In the genomic region with DNA sequence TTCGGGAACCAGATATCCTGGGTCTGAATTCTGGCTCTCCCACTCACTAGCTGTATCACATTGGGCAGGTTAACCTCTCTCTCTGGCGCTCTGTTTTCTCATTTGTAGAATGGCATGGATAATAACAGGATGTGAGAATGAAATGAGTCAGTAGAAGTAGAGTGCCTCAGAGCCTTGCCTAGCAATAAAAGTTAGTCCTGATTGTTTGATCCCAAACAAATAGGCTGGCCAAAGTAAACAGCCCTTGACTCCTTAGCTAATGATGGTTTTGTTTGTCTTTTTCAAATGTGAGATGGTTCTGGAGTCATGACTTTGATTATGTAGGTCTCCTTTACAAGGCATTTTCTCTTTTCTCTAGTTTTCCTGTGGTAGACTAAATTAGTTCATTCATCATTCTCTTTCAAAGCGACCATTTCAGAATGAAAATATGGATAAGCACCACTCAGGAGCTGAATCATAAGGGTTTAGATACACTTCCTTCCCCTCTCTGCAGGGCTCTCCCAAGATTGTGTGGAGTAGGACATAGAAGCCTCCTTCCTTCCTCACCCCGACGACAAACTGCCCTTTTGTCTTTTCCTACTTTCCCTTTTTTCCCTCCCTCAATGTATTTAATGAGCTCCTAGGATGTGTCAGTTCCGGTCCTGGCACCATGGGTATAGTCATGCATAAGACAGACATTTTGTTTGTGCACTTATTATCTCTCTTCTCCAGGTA, we compare ENCODE assay signal across 9 cellular contexts. TPM values are rescaled to one million over a fixed set of nuclear protein-coding genes. Genes with fewer than 3 reads are reported as not detected.
A peak's percentile ranks its signal among the peaks of the same experiment; 100 is the strongest.
DNase-seq lines count a peak whose midpoint lies in the region; ATAC-seq, FAIRE-seq and TF ChIP-seq lines count a peak whose summit lies in the region.
"Had no signal": no experiment of that assay in that cellular context is flagged by ENCODE, and none has a peak within 500 bp of the region (broad histone marks: within the 10 kb centered on the region; RNA-seq: fewer than 3 reads in every experiment).

No MANE protein-coding gene starts in this region.

- WGBS in small intestine, 3 donors, result 40 to 63% (median 46%) methylated on average over 6 of the region's 6 CpGs

- H3K27me3 Mint-ChIP-seq in activated CD4-positive, alpha-beta T cell treated with anti-CD3 and anti-CD28 coated beads, Interleukin-2, amount 10 ng/mL, durations not matched to agents 24 days and 14 days, result no peaks in the 10 kb centered on the region
- no peaks in the 10 kb centered on the region for H3K27me3 Mint-ChIP-seq in effector memory CD8-positive, alpha-beta T cell

- no peak overlapping the region for H3K4me3 Mint-ChIP-seq in activated CD4-positive, alpha-beta T cell treated with anti-CD3 and anti-CD28 coated beads, Interleukin-2, amount 10 ng/mL, durations not matched to agents 24 days and 14 days
- H3K4me3 Mint-ChIP-seq in effector memory CD8-positive, alpha-beta T cell, result no peak overlapping the region
- H3K4me3 Mint-ChIP-seq: neural crest cell had no signal

- H3K4me1 ChIP-seq in PC-3 (ENCODE audit: insufficient read depth, low read length) (peaks cover 45% of the 10 kb centered on the region), small intestine (ENCODE audit: control insufficient read depth in 2 of 2, insufficient read depth in 1 of 2, low read depth in 1 of 2, low read length in 1 of 2) (peaks cover 0 to 15% of the 10 kb centered on the region in 2 donors)

- peak overlapping the region; percentile 81 for H3K27ac Mint-ChIP-seq in activated CD4-positive, alpha-beta T cell treated with anti-CD3 and anti-CD28 coated beads, Interleukin-2, amount 10 ng/mL, durations not matched to agents 24 days and 14 days
- H3K27ac Mint-ChIP-seq in effector memory CD8-positive, alpha-beta T cell, result peak overlapping the region; percentile 75 to 89

- CTCF ChIA-PET in PC-3 (lab: Charles Lee), result interaction anchor here (1.0 to 1.2 kb wide), 2 partner anchors 15 to 18 kb away, joined by 4 to 9 read pairs; no protein-coding TSS in a partner anchor

- peaks cover 16% of the 10 kb centered on the region; the same call in 1 of the 2 replicates for H3K36me3 ChIP-seq in PC-3 (ENCODE audit: low read depth, low read length)
- peaks cover 11 to 12% of the 10 kb centered on the region in 2 donors for H3K36me3 ChIP-seq in small intestine (ENCODE audit: control insufficient read depth in 2 of 2, insufficient read depth in 2 of 2, low read length in 2 of 2)

- TSS peak; percentile 81 for BruUV-seq in PC-3 (replicated peaks; lab: Mats Ljungman, UMichigan)

- POLR2A ChIA-PET in PC-3 (lab: Charles Lee; ENCODE audit: unreplicated experiment), result interaction anchor here (0.6 to 1.4 kb wide), 4 partner anchors 12 to 853 kb away, joined by 3 to 7 read pairs (median 6); no protein-coding TSS in a partner anchor

- no peak for FAIRE-seq in small intestine (lab: Jason Lieb, UNC)

- H3K9me2 ChIP-seq in PC-3 (replicated peaks; ENCODE audit: low read length), result no peaks in the 10 kb centered on the region

- H3K4me1 Mint-ChIP-seq in activated CD4-positive, alpha-beta T cell treated with anti-CD3 and anti-CD28 coated beads, Interleukin-2, amount 10 ng/mL, durations not matched to agents 24 days and 14 days, result peaks cover 54% of the 10 kb centered on the region
- peaks cover 55 to 76% of the 10 kb centered on the region in 2 donors for H3K4me1 Mint-ChIP-seq in effector memory CD8-positive, alpha-beta T cell (ENCODE audit: low read depth in 2 of 2)

- H3K27ac ChIP-seq in PC-3 (ENCODE audit: low read length) (peak overlapping the region; percentile 98), small intestine (ENCODE audit: low read depth in 1 of 2, low read length in 1 of 2) (peak overlapping the region in 1 of 2 donors; percentile 57)

- intact Hi-C loops in activated CD4-positive, alpha-beta T cell treated with anti-CD3 and anti-CD28 coated beads, Interleukin-2, amount 10 ng/mL, durations not matched to agents 24 days and 14 days (cut with micrococcal nuclease), result loop anchor here (2.0 kb wide), 1 partner anchor 19 kb away; no protein-coding TSS in a partner anchor
- intact Hi-C loops in PC-3 (cut with micrococcal nuclease), result loop anchor here (1.0 kb wide), 2 partner anchors 28 to 48 kb away; no protein-coding TSS in a partner anchor

- H3K27me3 ChIP-seq in PC-3 (ENCODE audit: low read length) (no peaks in the 10 kb centered on the region), small intestine (ENCODE audit: control insufficient read depth in 2 of 2, insufficient read depth in 2 of 2, low read length in 2 of 2) (no peaks in the 10 kb centered on the region)

- DNase-seq in activated CD4-positive, alpha-beta T cell treated with anti-CD3 and anti-CD28 coated beads, Interleukin-2, amount 10 ng/mL, durations not matched to agents 24 days and 14 days, result no peak
- no peak for DNase-seq in activated CD4-positive, alpha-beta T cell treated with anti-CD3 and anti-CD28 coated beads, Interleukin-2, amount 50 U/mL, for 4 hours
- DNase-seq in PC-3, result peak; percentile 88
- no peak for DNase-seq in effector memory CD8-positive, alpha-beta T cell
- DNase-seq in small intestine, result peak; percentile 44
- DNase-seq in NCI-H2227 treated with DMSO at 0.1 percent for 48 hours (lab: John Stamatoyannopoulos, UW), result no peak

- H4K20me1 ChIP-seq in PC-3 (ENCODE audit: low read length), result no peaks in the 10 kb centered on the region

- H3K36me3 Mint-ChIP-seq in activated CD4-positive, alpha-beta T cell treated with anti-CD3 and anti-CD28 coated beads, Interleukin-2, amount 10 ng/mL, durations not matched to agents 24 days and 14 days (ENCODE audit: low read depth), result peaks cover 77% of the 10 kb centered on the region
- H3K36me3 Mint-ChIP-seq in effector memory CD8-positive, alpha-beta T cell (ENCODE audit: insufficient read depth), result peaks cover 27% of the 10 kb centered on the region

- H2AFZ ChIP-seq in PC-3 (ENCODE audit: low read length), result no peak overlapping the region

- peak overlapping the region; percentile 72 for H3K9ac ChIP-seq in PC-3 (ENCODE audit: low read length)

- H3F3A ChIP-seq in PC-3 (ENCODE audit: low read length, unreplicated experiment), result peaks cover 14% of the 10 kb centered on the region

- no peaks in the 10 kb centered on the region for H3K79me2 ChIP-seq in PC-3 (ENCODE audit: low read length)

- peak overlapping the region; percentile 30; the same call in 1 of the 2 replicates for H3K4me3 ChIP-seq in PC-3 (ENCODE audit: low read length)
- no peak overlapping the region for H3K4me3 ChIP-seq in small intestine (ENCODE audit: low read depth in 1 of 2, low read length in 2 of 2)

- peak overlapping the region; percentile 72 for H3K4me2 ChIP-seq in PC-3 (ENCODE audit: low read length)

- no peak for TF ChIP-seq CTCF in PC-3 (conservative IDR thresholded peaks at IDR 0.05; ENCODE audit: low read depth, low read length)

- ATAC-seq in PC-3 (peak; percentile 92), GM19328 (IDR thresholded peaks at IDR 0.05; ENCODE audit: unreplicated experiment) (no peak), HG03025 (IDR thresholded peaks at IDR 0.05; ENCODE audit: low FRiP score, unreplicated experiment) (no peak)
- ATAC-seq in effector memory CD8-positive, alpha-beta T cell (replicated peaks), result no peak

- no peaks in the 10 kb centered on the region for H3K9me3 Mint-ChIP-seq in activated CD4-positive, alpha-beta T cell treated with anti-CD3 and anti-CD28 coated beads, Interleukin-2, amount 10 ng/mL, durations not matched to agents 24 days and 14 days
- no peaks in the 10 kb centered on the region for H3K9me3 Mint-ChIP-seq in effector memory CD8-positive, alpha-beta T cell
- H3K9me3 Mint-ChIP-seq: neural crest cell had no signal

- H3K9me3 ChIP-seq in PC-3 (ENCODE audit: low read length) (no peaks in the 10 kb centered on the region), small intestine (ENCODE audit: control insufficient read depth, low read depth) (no peaks in the 10 kb centered on the region)

RNA-seq across cellular contexts. Expression of a gene that starts 23.1 kb away (rescaled TPM):
- 32.6 and 35.4 TPM in 2 replicates for total RNA-seq in activated CD4-positive, alpha-beta T cell treated with anti-CD3 and anti-CD28 coated beads, Interleukin-2, amount 10 ng/mL, durations not matched to agents 24 days and 14 days
- total RNA-seq in PC-3 (2014; rRNA removed), result 17.8 and 19.4 TPM in 2 replicates
- 10 to 100 TPM in 1 of 3 donors, 1 to 10 TPM in 2; 5.4 to 15.2 (median 6.8) TPM for polyA plus RNA-seq in small intestine

Comparison
In these comparisons a context has a peak if more than half of its experiments do, and no peak if none do; other contexts are left out.
1. DNase-seq: peak in PC-3 (single experiment) and small intestine (single experiment); none in activated CD4-positive, alpha-beta T cell treated with anti-CD3 and anti-CD28 coated beads, Interleukin-2, amount 10 ng/mL, durations not matched to agents 24 days and 14 days (single experiment), activated CD4-positive, alpha-beta T cell treated with anti-CD3 and anti-CD28 coated beads, Interleukin-2, amount 50 U/mL, for 4 hours (0 of 2), effector memory CD8-positive, alpha-beta T cell (0 of 3) and NCI-H2227 treated with DMSO at 0.1 percent for 48 hours (single experiment).